ENCODE assay signal across 1 cellular context in genomic region chr1:173867753-173868265, GRCh38.
TF ChIP-seq lines count a peak whose summit lies in the region.

GAS5 (minus strand) TSS chr1:173867989.

TF ChIP-seq in K562, 482 proteins besides CTCF, POLR2A, EP300 and RAD21 (continued from another document and continues in another):
- no peak for TF ChIP-seq E2F4 (CRISPR knock-in tag; IDR thresholded peaks at IDR 0.05; ENCODE audit: low read depth)
- TF ChIP-seq ZNF165 (CRISPR knock-in tag; IDR thresholded peaks at IDR 0.05; ENCODE audit: borderline replicate concordance): no peak
- TF ChIP-seq BCL6 (CRISPR knock-in tag; IDR thresholded peaks at IDR 0.05): peak; percentile 54; the same call in 1 of the 2 replicates
- TF ChIP-seq KLF6 (CRISPR knock-in tag; IDR thresholded peaks at IDR 0.05; ENCODE audit: borderline replicate concordance): no peak
- no peak for TF ChIP-seq IRF1 (CRISPR knock-in tag; IDR thresholded peaks at IDR 0.05; ENCODE audit: borderline replicate concordance)
- TF ChIP-seq ZNF589 (CRISPR knock-in tag; IDR thresholded peaks at IDR 0.05; ENCODE audit: low read depth): peak; percentile 75
- TF ChIP-seq PCBP1 (IDR thresholded peaks at IDR 0.05; ENCODE audit: low read depth, low read length, poor library complexity, severe bottlenecking): peak; percentile 28
- TF ChIP-seq HNRNPK (IDR thresholded peaks at IDR 0.05; ENCODE audit: low read depth, low read length, poor library complexity, severe bottlenecking): no peak
- TF ChIP-seq ZNF696 (CRISPR knock-in tag; conservative IDR thresholded peaks at IDR 0.05): no peak
- peak; percentile 96 for TF ChIP-seq ZZZ3 (IDR thresholded peaks at IDR 0.05)
- TF ChIP-seq FOXO4 (CRISPR knock-in tag; IDR thresholded peaks at IDR 0.05): no peak
- peak in 1 of 2 experiments; percentile 90; a peak in 2 of 4 replicates for TF ChIP-seq HDAC1 (IDR thresholded peaks at IDR 0.05)
- no peak for TF ChIP-seq SP2 (IDR thresholded peaks at IDR 0.05; ENCODE audit: extremely low read depth, low read depth, low read length, poor library complexity, severe bottlenecking)
- no peak for TF ChIP-seq MCM5 (IDR thresholded peaks at IDR 0.05; ENCODE audit: low read depth)
- no peak for TF ChIP-seq NCOA4 (IDR thresholded peaks at IDR 0.05; ENCODE audit: partially characterized antibody)
- TF ChIP-seq TSC22D4 (tag; IDR thresholded peaks at IDR 0.05): no peak
- TF ChIP-seq POU5F1 (IDR thresholded peaks at IDR 0.05; ENCODE audit: borderline replicate concordance, low read depth, low read length, partially characterized antibody): no peak
- no peak for TF ChIP-seq NUFIP1 (IDR thresholded peaks at IDR 0.05; ENCODE audit: partially characterized antibody)
- peak; percentile 83 for TF ChIP-seq ZFX (CRISPR knock-in tag; IDR thresholded peaks at IDR 0.05)
- peak; percentile 71; the same call in 1 of the 2 replicates for TF ChIP-seq HNRNPL (IDR thresholded peaks at IDR 0.05; ENCODE audit: low read depth, low read length)
- TF ChIP-seq MEF2A (IDR thresholded peaks at IDR 0.05; ENCODE audit: control insufficient read depth, low read depth, low read length): peak; percentile 64; the same call in 1 of the 2 replicates
- 0 out of 2 replicates have a peak, but pooled peaks have one; percentile 7 for TF ChIP-seq EHMT2 (IDR thresholded peaks at IDR 0.05)
- TF ChIP-seq, protein P1, sequence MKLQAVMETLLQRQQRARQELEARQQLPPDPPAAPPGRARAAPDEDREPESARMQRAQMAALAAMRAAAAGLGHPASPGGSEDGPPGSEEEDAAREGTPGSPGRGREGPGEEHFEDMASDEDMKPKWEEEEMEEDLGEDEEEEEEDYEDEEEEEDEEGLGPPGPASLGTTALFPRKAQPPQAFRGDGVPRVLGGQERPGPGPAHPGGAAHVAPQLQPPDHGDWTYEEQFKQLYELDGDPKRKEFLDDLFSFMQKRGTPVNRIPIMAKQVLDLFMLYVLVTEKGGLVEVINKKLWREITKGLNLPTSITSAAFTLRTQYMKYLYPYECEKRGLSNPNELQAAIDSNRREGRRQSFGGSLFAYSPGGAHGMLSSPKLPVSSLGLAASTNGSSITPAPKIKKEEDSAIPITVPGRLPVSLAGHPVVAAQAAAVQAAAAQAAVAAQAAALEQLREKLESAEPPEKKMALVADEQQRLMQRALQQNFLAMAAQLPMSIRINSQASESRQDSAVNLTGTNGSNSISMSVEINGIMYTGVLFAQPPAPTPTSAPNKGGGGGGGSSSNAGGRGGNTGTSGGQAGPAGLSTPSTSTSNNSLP (IDR thresholded peaks at IDR 0.05; ENCODE audit: borderline replicate concordance, low read depth, low read length): 0 out of 2 replicates have a peak, but pooled peaks have one; percentile 15
- TF ChIP-seq CTCFL (IDR thresholded peaks at IDR 0.05; ENCODE audit: borderline replicate concordance, insufficient read depth, low read depth, low read length, poor library complexity, severe bottlenecking): no peak
- no peak for TF ChIP-seq DACH1 (IDR thresholded peaks at IDR 0.05; ENCODE audit: partially characterized antibody)
- no peak for TF ChIP-seq THRA (IDR thresholded peaks at IDR 0.05)
- TF ChIP-seq ATF7 (IDR thresholded peaks at IDR 0.05): peak; percentile 99
- no peak; the same call in 1 of the 2 replicates for TF ChIP-seq ETV5 (CRISPR knock-in tag; IDR thresholded peaks at IDR 0.05; ENCODE audit: low read depth)
- peak in 1 of 2 experiments; percentile 23; a peak in 1 of 4 replicates for TF ChIP-seq MCM7 (IDR thresholded peaks at IDR 0.05)
- no peak for TF ChIP-seq FOS (IDR thresholded peaks at IDR 0.05; ENCODE audit: extremely low read depth, insufficient read length)
- no peak for TF ChIP-seq MED1 (CRISPR knock-in tag; IDR thresholded peaks at IDR 0.05; ENCODE audit: borderline replicate concordance)
- no peak for TF ChIP-seq MCM2 (IDR thresholded peaks at IDR 0.05; ENCODE audit: low read depth)
- TF ChIP-seq BDP1 (IDR thresholded peaks at IDR 0.05; ENCODE audit: insufficient read depth, insufficient read length): no peak
- peak; percentile 94; the same call in 1 of the 2 replicates for TF ChIP-seq PHB (CRISPR knock-in tag; IDR thresholded peaks at IDR 0.05)
- TF ChIP-seq RBM22 (IDR thresholded peaks at IDR 0.05; ENCODE audit: low read depth, low read length, poor library complexity, severe bottlenecking): no peak
- no peak for TF ChIP-seq SNAPC5 (CRISPR knock-in tag; IDR thresholded peaks at IDR 0.05)
- TF ChIP-seq C11orf30 (IDR thresholded peaks at IDR 0.05; ENCODE audit: low read depth): no peak
- peak in 1 of 2 experiments; percentile 74; a peak in 3 of 4 replicates for TF ChIP-seq SRF (CRISPR knock-in tag; IDR thresholded peaks at IDR 0.05)
- TF ChIP-seq ZNF280A (IDR thresholded peaks at IDR 0.05; ENCODE audit: low read depth, partially characterized antibody): no peak
- peak; percentile 85; the same call in 1 of the 2 replicates for TF ChIP-seq LCOR (CRISPR knock-in tag; IDR thresholded peaks at IDR 0.05)
- peak; percentile 88 for TF ChIP-seq E2F5 (CRISPR knock-in tag; IDR thresholded peaks at IDR 0.05)
- TF ChIP-seq, protein P2, sequence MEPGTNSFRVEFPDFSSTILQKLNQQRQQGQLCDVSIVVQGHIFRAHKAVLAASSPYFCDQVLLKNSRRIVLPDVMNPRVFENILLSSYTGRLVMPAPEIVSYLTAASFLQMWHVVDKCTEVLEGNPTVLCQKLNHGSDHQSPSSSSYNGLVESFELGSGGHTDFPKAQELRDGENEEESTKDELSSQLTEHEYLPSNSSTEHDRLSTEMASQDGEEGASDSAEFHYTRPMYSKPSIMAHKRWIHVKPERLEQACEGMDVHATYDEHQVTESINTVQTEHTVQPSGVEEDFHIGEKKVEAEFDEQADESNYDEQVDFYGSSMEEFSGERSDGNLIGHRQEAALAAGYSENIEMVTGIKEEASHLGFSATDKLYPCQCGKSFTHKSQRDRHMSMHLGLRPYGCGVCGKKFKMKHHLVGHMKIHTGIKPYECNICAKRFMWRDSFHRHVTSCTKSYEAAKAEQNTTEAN (CRISPR knock-in tag; IDR thresholded peaks at IDR 0.05): no peak; the same call in 1 of the 2 replicates
- TF ChIP-seq ZNF76 (CRISPR knock-in tag; IDR thresholded peaks at IDR 0.05; ENCODE audit: borderline replicate concordance): 0 out of 2 replicates have a peak, but pooled peaks have one; percentile 25
- TF ChIP-seq CEBPG (CRISPR knock-in tag; IDR thresholded peaks at IDR 0.05): no peak
- peak in 1 of 2 experiments; percentile 47; a peak in 1 of 4 replicates for TF ChIP-seq CEBPG (tag; conservative IDR thresholded peaks at IDR 0.05 in 1 of 2, IDR thresholded peaks at IDR 0.05 in 1 of 2)
- TF ChIP-seq EWSR1 (IDR thresholded peaks at IDR 0.05; ENCODE audit: borderline replicate concordance, low read depth, partially characterized antibody): no peak
- no peak for TF ChIP-seq E2F3 (CRISPR knock-in tag; IDR thresholded peaks at IDR 0.05)
- 0 out of 2 replicates have a peak, but pooled peaks have one; percentile 48 for TF ChIP-seq ARID3B (CRISPR knock-in tag; IDR thresholded peaks at IDR 0.05; ENCODE audit: borderline replicate concordance)
- no peak; the same call in 1 of the 2 replicates for TF ChIP-seq TEAD2 (tag; IDR thresholded peaks at IDR 0.05)
- TF ChIP-seq TOE1 (IDR thresholded peaks at IDR 0.05; ENCODE audit: borderline replicate concordance): peak; percentile 94
- TF ChIP-seq TOE1 (CRISPR knock-in tag; IDR thresholded peaks at IDR 0.05; ENCODE audit: borderline replicate concordance, low read depth): peak; percentile 98; the same call in 1 of the 2 replicates
- no peak for TF ChIP-seq TCF3 (CRISPR knock-in tag; IDR thresholded peaks at IDR 0.05)
- peak; percentile 94 for TF ChIP-seq RBFOX2 (IDR thresholded peaks at IDR 0.05; ENCODE audit: low read depth, low read length)
- TF ChIP-seq, protein P3, sequence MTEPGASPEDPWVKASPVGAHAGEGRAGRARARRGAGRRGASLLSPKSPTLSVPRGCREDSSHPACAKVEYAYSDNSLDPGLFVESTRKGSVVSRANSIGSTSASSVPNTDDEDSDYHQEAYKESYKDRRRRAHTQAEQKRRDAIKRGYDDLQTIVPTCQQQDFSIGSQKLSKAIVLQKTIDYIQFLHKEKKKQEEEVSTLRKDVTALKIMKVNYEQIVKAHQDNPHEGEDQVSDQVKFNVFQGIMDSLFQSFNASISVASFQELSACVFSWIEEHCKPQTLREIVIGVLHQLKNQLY (CRISPR knock-in tag; conservative IDR thresholded peaks at IDR 0.05): peak; percentile 83 to 85; a peak in 1 of 4 replicates
- TF ChIP-seq DIDO1 (tag; IDR thresholded peaks at IDR 0.05; ENCODE audit: low read depth): no peak
- peak; percentile 71; the same call in 1 of the 2 replicates for TF ChIP-seq MEF2D (tag; conservative IDR thresholded peaks at IDR 0.05; ENCODE audit: low read depth)
